Comparison of ENCODE assay signal across 8 cellular contexts in the genomic region with DNA sequence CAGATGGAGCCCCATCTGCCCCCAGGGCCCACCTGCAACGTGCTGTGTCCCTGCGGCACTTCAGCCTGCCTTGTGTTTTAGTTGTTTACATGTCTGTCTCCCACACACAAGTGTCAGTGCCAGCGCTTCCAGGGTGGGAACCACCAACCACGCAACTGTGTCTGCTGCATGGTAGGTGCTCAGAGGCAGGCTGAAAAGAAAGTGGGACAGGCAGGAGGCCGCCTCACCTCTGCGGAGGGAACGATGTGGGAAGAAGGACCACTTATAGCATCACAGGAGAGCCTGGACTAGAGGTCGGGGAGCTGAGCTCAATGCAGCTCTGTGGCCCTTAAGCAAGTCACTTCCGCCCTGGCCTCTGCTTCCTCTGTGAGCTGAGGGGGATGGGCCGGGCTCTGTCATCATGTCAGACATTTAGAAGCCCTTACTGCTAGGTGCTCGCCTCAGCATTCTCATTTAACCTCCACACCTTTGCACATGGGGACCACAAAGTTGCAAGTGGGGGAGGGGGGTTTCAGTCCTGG. TPM values are rescaled to one million over a fixed set of nuclear protein-coding genes. Genes with fewer than 3 reads are reported as not detected.
DNase-seq lines count a peak whose midpoint lies in the region; ATAC-seq and TF ChIP-seq lines count a peak whose summit lies in the region.

No MANE protein-coding gene starts in this region.

- TF ChIP-seq CTCF in breast epithelium (IDR thresholded peaks at IDR 0.05) = no peak

- H3K9me3 Mint-ChIP-seq in naive B cell = no peaks in the 10 kb centered on the region
- no peaks in the 10 kb centered on the region for H3K9me3 Mint-ChIP-seq in stimulated activated naive CD8-positive, alpha-beta T cell treated with anti-CD3 and anti-CD28 coated beads, Interleukin-15, amount 100 ng/mL, for 72 hours

- peak overlapping the region in 7 of 8 donors; percentile 34 to 79 (median 67) for H3K4me3 Mint-ChIP-seq in naive B cell
- H3K4me3 Mint-ChIP-seq in stimulated activated naive CD8-positive, alpha-beta T cell treated with anti-CD3 and anti-CD28 coated beads, Interleukin-15, amount 100 ng/mL, for 72 hours = peak overlapping the region; percentile 92

- H3K4me1 Mint-ChIP-seq in naive B cell = peaks cover 35 to 56% (median 44%) of the 10 kb centered on the region in 3 donors
- H3K4me1 Mint-ChIP-seq in stimulated activated naive CD8-positive, alpha-beta T cell treated with anti-CD3 and anti-CD28 coated beads, Interleukin-15, amount 100 ng/mL, for 72 hours = peaks cover 78% of the 10 kb centered on the region

- H3K4me1 ChIP-seq in breast epithelium = peaks cover 9 to 41% of the 10 kb centered on the region in 2 donors

- ATAC-seq in naive B cell (ENCODE audit: low read depth in 2 of 2) (peak; percentile 76 to 79), HG03432 (IDR thresholded peaks at IDR 0.05; ENCODE audit: unreplicated experiment) (no peak), GM21381 (IDR thresholded peaks at IDR 0.05; ENCODE audit: unreplicated experiment) (no peak)
- peak; percentile 96 for ATAC-seq in stimulated activated naive CD8-positive, alpha-beta T cell treated with anti-CD3 and anti-CD28 coated beads, Interleukin-15, amount 100 ng/mL, for 72 hours

- intact Hi-C loops in breast epithelium (cut with DNase I; ENCODE audit: low total_unique reads) = no loop called here

- no peak for TF ChIP-seq POLR2A in breast epithelium (IDR thresholded peaks at IDR 0.05)

- no peaks in the 10 kb centered on the region for H3K27me3 Mint-ChIP-seq in naive B cell
- H3K27me3 Mint-ChIP-seq in stimulated activated naive CD8-positive, alpha-beta T cell treated with anti-CD3 and anti-CD28 coated beads, Interleukin-15, amount 100 ng/mL, for 72 hours = no peaks in the 10 kb centered on the region

- peak overlapping the region; percentile 77 to 97 (median 88) for H3K27ac Mint-ChIP-seq in naive B cell
- H3K27ac Mint-ChIP-seq in stimulated activated naive CD8-positive, alpha-beta T cell treated with anti-CD3 and anti-CD28 coated beads, Interleukin-15, amount 100 ng/mL, for 72 hours = peak overlapping the region; percentile 98 to 99

- H3K36me3 Mint-ChIP-seq in naive B cell = no peaks in the 10 kb centered on the region

- peak; percentile 21 for DNase-seq in DMS53 (lab: John Stamatoyannopoulos, UW)
- no peak for DNase-seq in DMS53 treated with DMSO at 0.1 percent for 48 hours (lab: John Stamatoyannopoulos, UW; ENCODE audit: unreplicated experiment)
- peak; percentile 81 for DNase-seq in UCSD-AML1 (lab: John Stamatoyannopoulos, UW; ENCODE audit: unreplicated experiment)
- peak in 1 of 2 donors; percentile 42 for DNase-seq in breast epithelium (ENCODE audit: low spot score in 2 of 2)
- peak; percentile 39 for DNase-seq in naive B cell
- peak; percentile 73 to 84 for DNase-seq in stimulated activated naive CD8-positive, alpha-beta T cell treated with anti-CD3 and anti-CD28 coated beads, Interleukin-15, amount 100 ng/mL, for 72 hours

- peak overlapping the region in 1 of 3 donors; percentile 4 for H3K4me3 ChIP-seq in breast epithelium

- no peaks in the 10 kb centered on the region for H3K27me3 ChIP-seq in breast epithelium

- H3K36me3 ChIP-seq in breast epithelium = no peaks in the 10 kb centered on the region

- peak overlapping the region; percentile 82 to 85 for H3K27ac ChIP-seq in breast epithelium

- no peaks in the 10 kb centered on the region for H3K9me3 ChIP-seq in breast epithelium

RNA-seq across cellular contexts. Expression of gene SLC9A1, which starts 17.8 kb away (rescaled TPM):
- total RNA-seq in breast epithelium = 10 to 100 TPM in 2 of 3 donors, 1 to 10 TPM in 1; 6.1 to 14.2 (median 13.8) TPM
- 1 to 10 TPM; 3.1 to 9.3 (median 4.0) TPM for polyA plus RNA-seq in naive B cell (ENCODE audit: low read depth in 6 of 6)

Comparison
In these comparisons a context has a peak if more than half of its experiments do, and no peak if none do; other contexts are left out.
1. ATAC-seq: peak in naive B cell (2 of 2) and stimulated activated naive CD8-positive, alpha-beta T cell treated with anti-CD3 and anti-CD28 coated beads, Interleukin-15, amount 100 ng/mL, for 72 hours (single experiment); none in HG03432 (single experiment) and GM21381 (single experiment).